15 cellular contexts compared by ENCODE assay signal in the genomic region with DNA sequence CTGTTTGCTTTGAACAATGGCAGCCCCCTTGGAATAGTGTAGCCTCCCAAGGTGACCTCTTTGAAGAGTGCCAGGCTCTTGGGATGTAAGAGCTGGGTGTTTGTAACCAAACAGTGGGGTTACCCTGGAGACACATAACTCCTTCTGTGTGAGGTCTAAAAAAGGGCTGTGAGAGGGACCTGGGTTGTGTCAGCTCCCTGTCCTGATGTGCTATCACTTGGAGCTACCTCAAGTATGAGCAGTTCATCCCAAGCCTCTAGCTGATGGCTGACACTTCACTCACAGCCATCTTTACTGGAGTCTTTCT. TPM values are rescaled to one million over a fixed set of nuclear protein-coding genes. Genes with fewer than 3 reads are reported as not detected.
DNase-seq lines count a peak whose midpoint lies in the region; ATAC-seq and TF ChIP-seq lines count a peak whose summit lies in the region.
"Had no signal": no experiment of that assay in that cellular context is flagged by ENCODE, and none has a peak within 500 bp of the region (broad histone marks: within the 10 kb centered on the region; RNA-seq: fewer than 3 reads in every experiment).

No MANE protein-coding gene starts in this region.

- peak; percentile 57 for DNase-seq in EH (ENCODE audit: low read depth)
- peak; percentile 16 for DNase-seq in astrocyte of the cerebellum (ENCODE audit: low read depth)
- DNase-seq in left cardiac atrium: peak; percentile 46
- DNase-seq in type B pancreatic cell (ENCODE audit: extremely low spot score, unreplicated experiment): no peak
- no peak for DNase-seq in foreskin fibroblast
- no peak for DNase-seq in AG08396 (ENCODE audit: low spot score)
- DNase-seq: activated CD4-positive, alpha-beta T cell treated with anti-CD3 and anti-CD28 coated beads, Interleukin-2, amount 50 U/mL, for 1 hour; activated gamma-delta T cell treated with Interleukin-2 at 50 U/mL for 16 hours; AML-193; dorsolateral prefrontal cortex; head of caudate nucleus; T-cell had no signal

- peaks cover 56% of the 10 kb centered on the region for H3K4me1 ChIP-seq in rectal smooth muscle tissue (ENCODE audit: control insufficient read depth, insufficient read depth, low read length)

- H3K27me3 Mint-ChIP-seq in type B pancreatic cell: no peaks in the 10 kb centered on the region
- H3K27me3 Mint-ChIP-seq: T-cell had no signal

- peaks cover 37% of the 10 kb centered on the region for H3K4me1 Mint-ChIP-seq in type B pancreatic cell (ENCODE audit: unreplicated experiment)

- H3K9me3 Mint-ChIP-seq in type B pancreatic cell: peaks cover 11% of the 10 kb centered on the region

- H3K36me3 ChIP-seq in rectal smooth muscle tissue (ENCODE audit: control insufficient read depth, insufficient read depth, low read length): no peaks in the 10 kb centered on the region

- H3K4me3 ChIP-seq in astrocyte of the cerebellum (ENCODE audit: low read depth, low read length) (no peak overlapping the region), rectal smooth muscle tissue (ENCODE audit: low read length) (no peak overlapping the region), foreskin fibroblast (ENCODE audit: low read depth in 1 of 2, low read length in 2 of 2) (no peak overlapping the region)
- H3K4me3 ChIP-seq: dorsolateral prefrontal cortex had no signal

- ATAC-seq in left cardiac atrium: peak; percentile 77
- ATAC-seq in GM18498 (IDR thresholded peaks at IDR 0.05; ENCODE audit: unreplicated experiment): no peak
- ATAC-seq: T-cell had no signal

- H3K36me3 Mint-ChIP-seq in type B pancreatic cell: peaks cover 21% of the 10 kb centered on the region

- intact Hi-C loops in left cardiac atrium (cut with DNase I): no loop called here

- H3K9ac ChIP-seq in rectal smooth muscle tissue (ENCODE audit: low read length): no peak overlapping the region

- peak overlapping the region; percentile 90 for H3K27ac ChIP-seq in rectal smooth muscle tissue (ENCODE audit: low read depth, low read length)

- TF ChIP-seq CTCF in astrocyte of the cerebellum (IDR thresholded peaks at IDR 0.05; ENCODE audit: low read depth, low read length, missing control alignments) (no peak), type B pancreatic cell (conservative IDR thresholded peaks at IDR 0.05) (no peak), foreskin fibroblast (IDR thresholded peaks at IDR 0.05; ENCODE audit: low read depth, low read length) (no peak)

- no peaks in the 10 kb centered on the region for H3K27me3 ChIP-seq in rectal smooth muscle tissue (ENCODE audit: control insufficient read depth, insufficient read depth, low read length)
- H3K27me3 ChIP-seq: dorsolateral prefrontal cortex had no signal

- H3K4me3 Mint-ChIP-seq in type B pancreatic cell: no peak overlapping the region
- H3K4me3 Mint-ChIP-seq: mesothelial cell of epicardium, T-cell had no signal

- no peak overlapping the region for H3K27ac Mint-ChIP-seq in type B pancreatic cell
- H3K27ac Mint-ChIP-seq: T-cell had no signal

- in situ Hi-C loops in astrocyte of the cerebellum (cut with HindIII; ENCODE audit: low sequenced_read_pairs): no loop called here

RNA-seq across cellular contexts. Expression of gene TSPAN18, which starts 40.2 kb away (rescaled TPM):
- total RNA-seq in left cardiac atrium (100 to 1,000 TPM; 152 to 166 TPM), type B pancreatic cell (ENCODE audit: low replicate concordance) (29.0 and 52.8 TPM in 2 replicates)

Comparison
In these comparisons a context has a peak if more than half of its experiments do, and no peak if none do; other contexts are left out.
1. DNase-seq: peak in EH (single experiment), astrocyte of the cerebellum (single experiment) and left cardiac atrium (single experiment); none in type B pancreatic cell (single experiment), foreskin fibroblast (0 of 2) and AG08396 (single experiment).